ENCODE assay signal across 8 cellular contexts in the genomic region with DNA sequence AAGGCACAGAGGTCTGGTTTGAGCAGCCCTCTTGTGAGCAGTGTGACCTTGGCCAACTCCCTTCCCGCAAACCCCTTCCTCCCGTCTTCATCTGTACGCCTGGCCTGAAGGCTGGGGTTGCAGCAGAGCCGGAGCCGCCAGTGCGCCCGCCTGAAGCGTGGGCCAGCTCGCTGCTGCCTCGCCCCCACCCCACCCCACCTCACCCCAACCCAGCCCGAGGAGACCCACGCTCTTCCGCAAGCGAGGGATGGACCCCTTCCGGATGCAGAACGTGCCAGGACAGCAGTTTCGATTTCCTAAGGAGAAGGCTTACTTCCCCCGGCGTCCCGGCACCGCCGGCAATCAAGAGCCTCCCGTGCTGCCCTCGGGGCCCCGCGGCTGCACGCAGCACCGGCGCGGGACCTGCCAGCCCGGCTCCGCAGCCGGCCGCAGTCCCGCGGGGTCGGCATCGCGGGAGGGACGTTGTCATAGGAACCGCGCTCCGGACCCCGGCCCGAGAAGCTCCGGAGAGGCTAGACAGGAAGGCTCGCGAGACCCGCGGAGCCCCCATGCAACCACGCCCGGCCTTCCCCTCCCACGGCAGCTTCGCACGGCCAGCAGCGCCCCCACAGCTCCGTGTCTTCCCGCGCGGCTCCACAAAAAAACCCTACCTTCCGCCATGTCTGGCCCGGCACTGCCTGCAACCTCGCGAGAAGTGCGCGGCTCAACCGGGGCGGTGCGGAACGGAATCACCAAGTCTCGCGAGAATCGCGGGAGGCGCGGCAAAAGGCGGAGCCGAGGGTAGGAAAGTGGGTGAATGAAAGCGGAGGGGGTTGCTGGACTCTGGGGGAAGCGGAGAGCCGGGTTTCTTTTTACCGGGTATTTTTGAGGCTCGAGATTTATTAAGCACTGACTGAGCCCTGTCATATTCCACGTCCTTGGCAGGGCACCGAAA. TPM values are rescaled to one million over a fixed set of nuclear protein-coding genes. Genes with fewer than 3 reads are reported as not detected.
DNase-seq lines count a peak whose midpoint lies in the region; ATAC-seq and TF ChIP-seq lines count a peak whose summit lies in the region.

A gene with protein sequence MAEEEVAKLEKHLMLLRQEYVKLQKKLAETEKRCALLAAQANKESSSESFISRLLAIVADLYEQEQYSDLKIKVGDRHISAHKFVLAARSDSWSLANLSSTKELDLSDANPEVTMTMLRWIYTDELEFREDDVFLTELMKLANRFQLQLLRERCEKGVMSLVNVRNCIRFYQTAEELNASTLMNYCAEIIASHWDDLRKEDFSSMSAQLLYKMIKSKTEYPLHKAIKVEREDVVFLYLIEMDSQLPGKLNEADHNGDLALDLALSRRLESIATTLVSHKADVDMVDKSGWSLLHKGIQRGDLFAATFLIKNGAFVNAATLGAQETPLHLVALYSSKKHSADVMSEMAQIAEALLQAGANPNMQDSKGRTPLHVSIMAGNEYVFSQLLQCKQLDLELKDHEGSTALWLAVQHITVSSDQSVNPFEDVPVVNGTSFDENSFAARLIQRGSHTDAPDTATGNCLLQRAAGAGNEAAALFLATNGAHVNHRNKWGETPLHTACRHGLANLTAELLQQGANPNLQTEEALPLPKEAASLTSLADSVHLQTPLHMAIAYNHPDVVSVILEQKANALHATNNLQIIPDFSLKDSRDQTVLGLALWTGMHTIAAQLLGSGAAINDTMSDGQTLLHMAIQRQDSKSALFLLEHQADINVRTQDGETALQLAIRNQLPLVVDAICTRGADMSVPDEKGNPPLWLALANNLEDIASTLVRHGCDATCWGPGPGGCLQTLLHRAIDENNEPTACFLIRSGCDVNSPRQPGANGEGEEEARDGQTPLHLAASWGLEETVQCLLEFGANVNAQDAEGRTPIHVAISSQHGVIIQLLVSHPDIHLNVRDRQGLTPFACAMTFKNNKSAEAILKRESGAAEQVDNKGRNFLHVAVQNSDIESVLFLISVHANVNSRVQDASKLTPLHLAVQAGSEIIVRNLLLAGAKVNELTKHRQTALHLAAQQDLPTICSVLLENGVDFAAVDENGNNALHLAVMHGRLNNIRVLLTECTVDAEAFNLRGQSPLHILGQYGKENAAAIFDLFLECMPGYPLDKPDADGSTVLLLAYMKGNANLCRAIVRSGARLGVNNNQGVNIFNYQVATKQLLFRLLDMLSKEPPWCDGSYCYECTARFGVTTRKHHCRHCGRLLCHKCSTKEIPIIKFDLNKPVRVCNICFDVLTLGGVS (minus strand): TSS at position 698 of the 934 bp plus-strand sequence. CDS start 38 bp downstream, at position 660.

- intact Hi-C loops in activated T-helper 2 cell treated with anti-CD3 and anti-CD28 coated beads, Interferon-gamma antibody, Interleukin-2, Interleukin-4, amounts not matched to agents 10 μg/mL and 5 μg/mL and 100 μg/mL, durations not matched to agents 14 hours and 24 hours and 36 hours (cut with micrococcal nuclease), result loop anchor here (5.0 kb wide), 1 partner anchor 104 kb away; a partner anchor contains a TSS
- intact Hi-C loops in natural killer cell (cut with micrococcal nuclease), result loop anchor here (2.0 to 5.0 kb wide), 2 partner anchors 104 to 121 kb away; a partner anchor contains a TSS

- H4K20me1 ChIP-seq in DND-41 (ENCODE audit: insufficient read depth, low read length), result peaks cover 34% of the 10 kb centered on the region
- peaks cover 27% of the 10 kb centered on the region for H4K20me1 ChIP-seq in Loucy (ENCODE audit: insufficient read depth, low read length, poor library complexity, severe bottlenecking)

- H3K4me3 Mint-ChIP-seq in activated T-helper 2 cell treated with anti-CD3 and anti-CD28 coated beads, Interferon-gamma antibody, Interleukin-2, Interleukin-4, amounts not matched to agents 10 μg/mL and 5 μg/mL and 100 μg/mL, durations not matched to agents 14 hours and 24 hours and 36 hours (ENCODE audit: low read depth), result peak within 1 kb of the TSS; percentile 87
- peak within 1 kb of the TSS; percentile 97 for H3K4me3 Mint-ChIP-seq in natural killer cell

- H3K79me2 ChIP-seq in DND-41 (ENCODE audit: insufficient read depth, low read length) (peaks cover 59% of the 10 kb centered on the region), Loucy (ENCODE audit: insufficient read depth, low read length) (peaks cover 57% of the 10 kb centered on the region)

- H3K9me2 ChIP-seq in Loucy (replicated peaks; ENCODE audit: low read depth, low read length), result no peaks in the 10 kb centered on the region

- no peaks in the 10 kb centered on the region; the same call in 1 of the 2 replicates for H3F3A ChIP-seq in Loucy (ENCODE audit: low read depth)

- DNase-seq in DND-41, result peak; percentile 97
- DNase-seq in GOT3 (lab: John Stamatoyannopoulos, UW), result peak; percentile 80
- DNase-seq in RWPE2 (ENCODE audit: low spot score), result peak; percentile 94
- peak; percentile 98 for DNase-seq in activated T-helper 2 cell treated with anti-CD3 and anti-CD28 coated beads, Interferon-gamma antibody, Interleukin-2, Interleukin-4, amounts not matched to agents 10 μg/mL and 5 μg/mL and 100 μg/mL, durations not matched to agents 14 hours and 24 hours and 36 hours (ENCODE audit: low spot score)
- DNase-seq in fibroblast of peridontal ligament (ENCODE audit: extremely low read depth), result peak; percentile 94
- DNase-seq in natural killer cell, result peak; percentile 98
- peak; percentile 93 to 97 (median 96) for DNase-seq in stimulated activated naive CD4-positive, alpha-beta T cell (lab: John Stamatoyannopoulos, UW)

- H3K9me3 Mint-ChIP-seq in activated T-helper 2 cell treated with anti-CD3 and anti-CD28 coated beads, Interferon-gamma antibody, Interleukin-2, Interleukin-4, amounts not matched to agents 10 μg/mL and 5 μg/mL and 100 μg/mL, durations not matched to agents 14 hours and 24 hours and 36 hours, result peaks cover 13% of the 10 kb centered on the region
- H3K9me3 Mint-ChIP-seq in natural killer cell, result no peaks in the 10 kb centered on the region

- H3K36me3 ChIP-seq in DND-41 (ENCODE audit: insufficient read depth, low read length) (peaks cover 34% of the 10 kb centered on the region), Loucy (ENCODE audit: insufficient read depth, low read length) (peaks cover 15% of the 10 kb centered on the region; the same call in 1 of the 2 replicates), RWPE2 (ENCODE audit: low read depth) (peaks cover 31% of the 10 kb centered on the region)

- peak within 1 kb of the TSS; percentile 86 for H2AFZ ChIP-seq in DND-41 (ENCODE audit: low read depth, low read length)
- H2AFZ ChIP-seq in Loucy (ENCODE audit: low read length), result peak within 1 kb of the TSS; percentile 97

- H3K27ac ChIP-seq in DND-41 (ENCODE audit: low read length) (peak within 1 kb of the TSS; percentile 77), RWPE2 (ENCODE audit: poor library complexity, severe bottlenecking) (peak within 1 kb of the TSS; percentile 49)

- H3K9ac ChIP-seq in DND-41 (ENCODE audit: low read depth, low read length), result peak within 1 kb of the TSS; percentile 72
- peak within 1 kb of the TSS; percentile 90 for H3K9ac ChIP-seq in Loucy (ENCODE audit: low read depth, low read length, poor library complexity, severe bottlenecking)

- H3K4me1 ChIP-seq in DND-41 (ENCODE audit: insufficient read depth, low read length) (peaks cover 34% of the 10 kb centered on the region), Loucy (ENCODE audit: insufficient read depth, low read length, poor library complexity, severe bottlenecking) (peaks cover 22% of the 10 kb centered on the region), RWPE2 (ENCODE audit: insufficient read depth, poor library complexity, severe bottlenecking) (peaks cover 3% of the 10 kb centered on the region)

- H3K27me3 ChIP-seq in DND-41 (ENCODE audit: insufficient read depth, low read length, poor library complexity), result no peaks in the 10 kb centered on the region
- no peaks in the 10 kb centered on the region for H3K27me3 ChIP-seq in Loucy (ENCODE audit: insufficient read depth, low read length, poor library complexity, severe bottlenecking)
- no peaks in the 10 kb centered on the region for H3K27me3 ChIP-seq in RWPE2 (ENCODE audit: insufficient read depth, poor library complexity, severe bottlenecking)

- H3K4me1 Mint-ChIP-seq in activated T-helper 2 cell treated with anti-CD3 and anti-CD28 coated beads, Interferon-gamma antibody, Interleukin-2, Interleukin-4, amounts not matched to agents 10 μg/mL and 5 μg/mL and 100 μg/mL, durations not matched to agents 14 hours and 24 hours and 36 hours (ENCODE audit: low read depth), result peaks cover 23% of the 10 kb centered on the region
- H3K4me1 Mint-ChIP-seq in natural killer cell, result peaks cover 31 to 32% of the 10 kb centered on the region in 2 donors

- peaks cover 52% of the 10 kb centered on the region for H3K36me3 Mint-ChIP-seq in activated T-helper 2 cell treated with anti-CD3 and anti-CD28 coated beads, Interferon-gamma antibody, Interleukin-2, Interleukin-4, amounts not matched to agents 10 μg/mL and 5 μg/mL and 100 μg/mL, durations not matched to agents 14 hours and 24 hours and 36 hours (ENCODE audit: low read depth)
- no peaks in the 10 kb centered on the region for H3K36me3 Mint-ChIP-seq in natural killer cell

- ATAC-seq in DND-41 (ENCODE audit: insufficient read depth, low read depth), result peak; percentile 93
- peak; percentile 97 for ATAC-seq in RWPE2 (ENCODE audit: low read depth)
- ATAC-seq in natural killer cell, result peak; percentile 96 to 97 (median 96)

- H3K9me3 ChIP-seq in DND-41 (ENCODE audit: insufficient read depth, low read length, severe bottlenecking) (peaks cover 3% of the 10 kb centered on the region), Loucy (ENCODE audit: insufficient read depth, low read depth, low read length) (no peaks in the 10 kb centered on the region; the same call in 1 of the 2 replicates), RWPE2 (ENCODE audit: severe bottlenecking) (peaks cover 7% of the 10 kb centered on the region)

- H3K4me3 ChIP-seq in DND-41 (ENCODE audit: low read depth in 1 of 2, low read length in 2 of 2) (peak within 1 kb of the TSS; percentile 78 to 91), Loucy (ENCODE audit: low read length, poor library complexity, severe bottlenecking) (peak within 1 kb of the TSS; percentile 91), RWPE2 (ENCODE audit: severe bottlenecking) (peak within 1 kb of the TSS; percentile 99)

- peak within 1 kb of the TSS; percentile 81 for H3K27ac Mint-ChIP-seq in activated T-helper 2 cell treated with anti-CD3 and anti-CD28 coated beads, Interferon-gamma antibody, Interleukin-2, Interleukin-4, amounts not matched to agents 10 μg/mL and 5 μg/mL and 100 μg/mL, durations not matched to agents 14 hours and 24 hours and 36 hours
- peak within 1 kb of the TSS; percentile 89 to 91 for H3K27ac Mint-ChIP-seq in natural killer cell

- H3K27me3 Mint-ChIP-seq in activated T-helper 2 cell treated with anti-CD3 and anti-CD28 coated beads, Interferon-gamma antibody, Interleukin-2, Interleukin-4, amounts not matched to agents 10 μg/mL and 5 μg/mL and 100 μg/mL, durations not matched to agents 14 hours and 24 hours and 36 hours (ENCODE audit: low read depth), result no peaks in the 10 kb centered on the region
- H3K27me3 Mint-ChIP-seq in natural killer cell (ENCODE audit: low read depth in 2 of 2), result no peaks in the 10 kb centered on the region

- peak within 1 kb of the TSS; percentile 92 for H3K4me2 ChIP-seq in DND-41 (ENCODE audit: insufficient read depth, low read length)
- peak within 1 kb of the TSS; percentile 100 for H3K4me2 ChIP-seq in Loucy (ENCODE audit: low read depth, low read length, poor library complexity, severe bottlenecking)

- peak; percentile 30 for TF ChIP-seq CTCF in DND-41 (IDR thresholded peaks at IDR 0.05; ENCODE audit: borderline replicate concordance, extremely low read depth, low read length, poor library complexity, severe bottlenecking)
- no peak; the same call in 1 of the 2 replicates for TF ChIP-seq CTCF in Loucy (conservative IDR thresholded peaks at IDR 0.05; ENCODE audit: low read length)
- peak; percentile 7 for TF ChIP-seq CTCF in RWPE2 (IDR thresholded peaks at IDR 0.05; ENCODE audit: poor library complexity, severe bottlenecking)
- TF ChIP-seq CTCF in natural killer cell (IDR thresholded peaks at IDR 0.05), result no peak

RNA-seq across cellular contexts. Expression of the gene that starts here (rescaled TPM):
- 50.6 and 51.9 TPM in 2 replicates for total RNA-seq in activated T-helper 2 cell treated with anti-CD3 and anti-CD28 coated beads, Interferon-gamma antibody, Interleukin-2, Interleukin-4, amounts not matched to agents 10 μg/mL and 5 μg/mL and 100 μg/mL, durations not matched to agents 14 hours and 24 hours and 36 hours
- 10 to 100 TPM; 58.4 to 72.4 (median 68.8) TPM for total RNA-seq in natural killer cell

Comparison
In these comparisons a context has a peak if more than half of its experiments do, and no peak if none do; other contexts are left out.
1. Peak in every context shown above with its lines: DNase-seq, ATAC-seq, H3K4me3 ChIP-seq and H3K27ac ChIP-seq.
2. CTCF ChIP-seq: peak in DND-41 (single experiment) and RWPE2 (single experiment); none in Loucy (single experiment) and natural killer cell (single experiment).